ENCODE assay signal across 1 cellular context in the genomic region with DNA sequence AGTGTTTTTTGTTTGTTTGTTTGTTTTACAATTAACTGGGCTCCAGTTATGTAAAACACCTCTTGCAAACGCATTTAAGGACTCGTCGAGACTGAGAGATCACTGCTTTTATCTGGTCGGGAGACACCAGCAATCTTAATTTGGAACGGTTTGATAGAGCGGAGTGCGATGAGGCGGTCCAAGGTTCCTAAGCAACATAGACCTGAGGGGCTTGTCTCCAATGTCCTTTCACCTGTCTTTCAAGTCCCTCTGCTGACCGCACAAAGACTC.
TF ChIP-seq lines count a peak whose summit lies in the region.

No MANE protein-coding gene starts in this region.

TF ChIP-seq in liver, 16 proteins besides CTCF, POLR2A, EP300 and RAD21 (continued from another document):
- TF ChIP-seq, protein P1, sequence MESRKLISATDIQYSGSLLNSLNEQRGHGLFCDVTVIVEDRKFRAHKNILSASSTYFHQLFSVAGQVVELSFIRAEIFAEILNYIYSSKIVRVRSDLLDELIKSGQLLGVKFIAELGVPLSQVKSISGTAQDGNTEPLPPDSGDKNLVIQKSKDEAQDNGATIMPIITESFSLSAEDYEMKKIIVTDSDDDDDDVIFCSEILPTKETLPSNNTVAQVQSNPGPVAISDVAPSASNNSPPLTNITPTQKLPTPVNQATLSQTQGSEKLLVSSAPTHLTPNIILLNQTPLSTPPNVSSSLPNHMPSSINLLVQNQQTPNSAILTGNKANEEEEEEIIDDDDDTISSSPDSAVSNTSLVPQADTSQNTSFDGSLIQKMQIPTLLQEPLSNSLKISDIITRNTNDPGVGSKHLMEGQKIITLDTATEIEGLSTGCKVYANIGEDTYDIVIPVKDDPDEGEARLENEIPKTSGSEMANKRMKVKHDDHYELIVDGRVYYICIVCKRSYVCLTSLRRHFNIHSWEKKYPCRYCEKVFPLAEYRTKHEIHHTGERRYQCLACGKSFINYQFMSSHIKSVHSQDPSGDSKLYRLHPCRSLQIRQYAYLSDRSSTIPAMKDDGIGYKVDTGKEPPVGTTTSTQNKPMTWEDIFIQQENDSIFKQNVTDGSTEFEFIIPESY (IDR thresholded peaks at IDR 0.05) = no peak
- TF ChIP-seq RXRA (IDR thresholded peaks at IDR 0.05) (no peak), GABPA (IDR thresholded peaks at IDR 0.05 in 1 of 2, conservative IDR thresholded peaks at IDR 0.05 in 1 of 2) (no peak), NR2F2 (IDR thresholded peaks at IDR 0.05) (no peak)
- TF ChIP-seq, protein P2, sequence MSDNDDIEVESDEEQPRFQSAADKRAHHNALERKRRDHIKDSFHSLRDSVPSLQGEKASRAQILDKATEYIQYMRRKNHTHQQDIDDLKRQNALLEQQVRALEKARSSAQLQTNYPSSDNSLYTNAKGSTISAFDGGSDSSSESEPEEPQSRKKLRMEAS (IDR thresholded peaks at IDR 0.05) = no peak
